Comparison of ENCODE assay signal across 25 cellular contexts in genomic region chr7:70239930-70240329, GRCh38.
"Had no signal": no experiment of that assay in that cellular context is flagged by ENCODE, and none has a peak within 500 bp of the region (broad histone marks: within the 10 kb centered on the region; RNA-seq: fewer than 3 reads in every experiment).

No MANE protein-coding gene starts in this region.

- H3K36me3 ChIP-seq: brain microvascular endothelial cell, cardiac muscle cell, Peyer's patch, SJSA1 had no signal

- H3K9me3 ChIP-seq: Peyer's patch had no signal

- H3K4me3 ChIP-seq: cardiac muscle cell, Peyer's patch, SJSA1 had no signal

- ATAC-seq: activated CD8-positive, alpha-beta memory T cell treated with anti-CD3 and anti-CD28 coated beads, Interleukin-2, amount 10 ng/mL, durations not matched to agents 7 days and 5 days; SK-N-SH treated with all-trans-retinoic acid at 6 μM for 48 hours; WTC11 had no signal

- H3K27me3 ChIP-seq: brain microvascular endothelial cell, cardiac muscle cell, Peyer's patch, SJSA1 had no signal

- DNase-seq: activated CD4-positive, alpha-beta T cell treated with anti-CD3 and anti-CD28 coated beads, Interleukin-2, amount 10 ng/mL, durations not matched to agents 24 days and 14 days; activated CD4-positive, alpha-beta T cell treated with anti-CD3 and anti-CD28 coated beads, Interleukin-2, amount 50 U/mL, for 48 hours; activated CD4-positive, CD25-positive, alpha-beta regulatory T cell treated with anti-CD3 and anti-CD28 coated beads, Interleukin-2, amount 50 U/mL, for 72 hours; activated CD8-positive, alpha-beta memory T cell treated with anti-CD3 and anti-CD28 coated beads, Interleukin-2, amount 10 ng/mL, durations not matched to agents 7 days and 5 days; activated effector memory CD4-positive, alpha-beta T cell treated with Interleukin-2 at 50 U/mL for 16 hours; activated naive CD4-positive, alpha-beta T cell treated with anti-CD3 and anti-CD28 coated beads for 36 hours; activated T-cell treated with anti-CD3 and anti-CD28 coated beads, Interleukin-2, amount 50 U/mL, for 24 hours; amygdala; brain microvascular endothelial cell; NCI-H1092; NCI-H1417 treated with DMSO at 0.1 percent for 48 hours; NCI-H1694; NCI-H2029; NCI-H2107; NCI-H510A treated with DMSO at 0.1 percent for 48 hours; NCI-H774; NK-92 treated with Interleukin-12 subunit alpha and Interleukin-12 subunit beta, amount 100 ng/mL, for 24 hours; OCI-M1; Peyer's patch; SHP77 had no signal

- H3K27ac ChIP-seq: brain microvascular endothelial cell, cardiac muscle cell, Peyer's patch, SJSA1 had no signal

- FAIRE-seq: astrocyte had no signal
